ENCODE assay signal across 8 cellular contexts in the genomic region with DNA sequence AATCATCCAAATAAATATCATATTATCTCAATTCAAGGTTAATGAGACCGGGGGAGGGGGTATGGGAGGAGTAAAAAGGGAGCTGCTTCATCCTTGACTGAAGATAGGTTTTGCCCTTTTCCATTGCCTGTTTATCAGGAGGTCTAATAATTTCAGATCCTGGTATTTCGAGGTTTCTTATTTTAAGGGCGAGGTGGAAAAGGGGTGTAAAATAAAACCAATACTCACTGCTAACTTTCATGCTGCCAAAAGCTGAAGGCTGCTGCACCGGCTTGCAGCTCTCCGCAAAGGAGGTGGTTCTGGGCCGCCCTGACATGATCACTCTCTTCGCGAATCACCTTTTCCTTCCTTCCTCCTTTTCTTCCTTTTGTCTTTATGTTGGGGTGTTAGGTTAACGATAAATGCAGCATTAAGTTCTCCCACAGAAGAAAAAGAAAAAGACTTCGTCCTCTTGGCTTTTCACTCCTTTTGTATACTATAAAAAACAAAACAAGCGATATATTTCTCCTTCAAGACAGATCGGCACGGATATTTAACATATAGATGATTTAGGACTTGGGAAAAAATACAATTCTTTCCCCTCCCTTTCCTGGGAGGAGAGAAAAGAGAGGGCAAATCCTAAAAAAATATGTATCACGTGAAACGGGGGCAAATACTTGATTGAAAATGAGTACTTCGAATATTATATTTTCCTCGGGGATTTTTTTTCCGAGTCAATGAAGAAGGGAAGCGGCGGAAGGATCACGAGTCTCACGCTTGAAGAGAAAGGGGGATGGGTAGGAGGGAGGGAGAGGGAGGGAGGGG. TPM values are rescaled to one million over a fixed set of nuclear protein-coding genes. Genes with fewer than 3 reads are reported as not detected.
A peak's percentile ranks its signal among the peaks of the same experiment; 100 is the strongest.
DNase-seq lines count a peak whose midpoint lies in the region; ATAC-seq, FAIRE-seq and TF ChIP-seq lines count a peak whose summit lies in the region.

No MANE protein-coding gene starts in this region.

- H3K4me1 ChIP-seq in pancreas: peaks cover 19 to 35% (median 30%) of the 10 kb centered on the region in 3 donors

- 1% methylated on average over 22 of the region's 22 CpGs for WGBS in pancreas, 2 donors

- H3K36me3 ChIP-seq in WERI-Rb-1: peaks cover 3% of the 10 kb centered on the region
- H3K36me3 ChIP-seq in pancreas: no peaks in the 10 kb centered on the region

- ATAC-seq in pancreas (no peak), GM21526 (IDR thresholded peaks at IDR 0.05; ENCODE audit: low FRiP score, unreplicated experiment) (no peak), GM21576 (IDR thresholded peaks at IDR 0.05; ENCODE audit: unreplicated experiment) (no peak)

- no peaks in the 10 kb centered on the region for H3K27me3 ChIP-seq in WERI-Rb-1 (ENCODE audit: insufficient read depth, low read depth, severe bottlenecking)
- H3K27me3 ChIP-seq in pancreas: no peaks in the 10 kb centered on the region

- peak overlapping the region; percentile 74 for H3K4me3 ChIP-seq in Jurkat, Clone E6-1 (ENCODE audit: low read length)
- H3K4me3 ChIP-seq in WERI-Rb-1 (ENCODE audit: low read depth, low read length) (peak overlapping the region; percentile 100), fibroblast of mammary gland (ENCODE audit: control insufficient read depth, low read depth, low read length) (peak overlapping the region; percentile 91), pancreas (peak overlapping the region; percentile 61 to 83 (median 79))

- H3K9me3 ChIP-seq in WERI-Rb-1 (ENCODE audit: severe bottlenecking): no peaks in the 10 kb centered on the region
- H3K9me3 ChIP-seq in pancreas: no peaks in the 10 kb centered on the region

- DNase-seq in EH (ENCODE audit: low read depth) (peak; percentile 36), WERI-Rb-1 (no peak), fibroblast of mammary gland (ENCODE audit: low read depth) (peak; percentile 88), pancreas (peak in 1 of 6 donors; percentile 31), GM19240 (ENCODE audit: insufficient read length, low spot score) (no peak)
- DNase-seq in Jurkat, Clone E6-1 (ENCODE audit: low read depth, low spot score): peak; percentile 88

- no peak for FAIRE-seq in pancreas (lab: Jason Lieb, UNC)

- TF ChIP-seq CTCF in WERI-Rb-1 (IDR thresholded peaks at IDR 0.05; ENCODE audit: low read depth, low read length) (no peak), fibroblast of mammary gland (conservative IDR thresholded peaks at IDR 0.05; ENCODE audit: control insufficient read depth, insufficient read depth, low read depth, low read length) (no peak), pancreas (IDR thresholded peaks at IDR 0.05) (no peak)

- H3K27ac ChIP-seq in WERI-Rb-1 (peak overlapping the region; percentile 99), pancreas (peak overlapping the region; percentile 97 to 100 (median 100))

- intact Hi-C loops in pancreas (cut with DNase I): no loop called here

RNA-seq across cellular contexts. Expression of gene GSK3B, which starts 0.9 kb away (rescaled TPM):
- 21.1 TPM for polyA plus RNA-seq in Jurkat, Clone E6-1 (2012; ENCODE audit: insufficient read depth, insufficient read length)
- total RNA-seq in pancreas: 10 to 100 TPM in 5 of 6 donors, 1 to 10 TPM in 1; 9.6 to 20.7 (median 13.6) TPM
- polyA plus RNA-seq in pancreas: 1 to 10 TPM; 4.4 to 5.7 TPM

Comparison
In these comparisons a context has a peak if more than half of its experiments do, and no peak if none do; other contexts are left out.
1. DNase-seq: peak in EH (single experiment), Jurkat, Clone E6-1 (single experiment) and fibroblast of mammary gland (single experiment); none in WERI-Rb-1 (single experiment) and GM19240 (single experiment).
2. Peak in every context shown above with its lines, with median percentiles within 50 percentile points of each other: H3K4me3 ChIP-seq.